In genomic region chr6:125791151-125791819, GRCh38 we compare ENCODE assay signal across 8 cellular contexts. TPM values are rescaled to one million over a fixed set of nuclear protein-coding genes. Genes with fewer than 3 reads are reported as not detected.
DNase-seq lines count a peak whose midpoint lies in the region; ATAC-seq and TF ChIP-seq lines count a peak whose summit lies in the region.

No MANE protein-coding gene starts in this region.

- no peak overlapping the region for H2BK15ac ChIP-seq in neuronal stem cell (ENCODE audit: low read length)

- peak; percentile 88 for TF ChIP-seq CTCF in OCI-LY7 (conservative IDR thresholded peaks at IDR 0.05; ENCODE audit: low read length)

- H3K79me1 ChIP-seq in neuronal stem cell (ENCODE audit: low read depth, low read length) = peaks cover 2% of the 10 kb centered on the region

- peak overlapping the region; percentile 95 for H2BK5ac ChIP-seq in neuronal stem cell (ENCODE audit: low read length)

- CTCF ChIA-PET in OCI-LY7 (lab: Charles Lee; ENCODE audit: unreplicated experiment) = interaction anchor here (0.9 to 4.0 kb wide), 6 partner anchors 10 to 165 kb away, joined by 3 to 29 read pairs (median 6); partner anchors contain the start of gene HINT3

- H2AK5ac ChIP-seq in neuronal stem cell (ENCODE audit: low read depth, low read length) = no peak overlapping the region

- peak overlapping the region; percentile 85; the same call in 1 of the 2 replicates for H2AFZ ChIP-seq in OCI-LY7 (ENCODE audit: low read length)
- H2AFZ ChIP-seq in neuronal stem cell (ENCODE audit: low read length) = peak overlapping the region; percentile 99

- H3K27me3 ChIP-seq in neuronal stem cell (ENCODE audit: control insufficient read depth in 3 of 3, insufficient read depth in 3 of 3, low read depth in 1 of 3, low read length in 3 of 3) = no peaks in the 10 kb centered on the region

- WGBS in neuronal stem cell (ENCODE audit: extremely low coverage in 2 of 2, insufficient read length in 2 of 2, insufficient replicate concordance in 1 of 2), 2 donors = no CpG with 5 or more reads among the region's 28 CpGs

- ATAC-seq in GM19467 (IDR thresholded peaks at IDR 0.05; ENCODE audit: unreplicated experiment) = peak; percentile 31
- ATAC-seq in HG03571 (IDR thresholded peaks at IDR 0.05; ENCODE audit: unreplicated experiment) = peak; percentile 2

- no peak overlapping the region for H4K91ac ChIP-seq in neuronal stem cell (ENCODE audit: low read depth, low read length, poor library complexity)

- peak overlapping the region; percentile 94 for H3K18ac ChIP-seq in neuronal stem cell (ENCODE audit: low read length)

- H3K14ac ChIP-seq in neuronal stem cell (ENCODE audit: low read length) = no peak overlapping the region

- intact Hi-C loops in OCI-LY7 (cut with micrococcal nuclease; ENCODE audit: unreplicated experiment) = loop anchor here (1.0 to 10.0 kb wide), 4 partner anchors 66 to 1554 kb away; partner anchors contain the start of genes ECHDC1 and HINT3

- no peak overlapping the region for H3K4ac ChIP-seq in neuronal stem cell (ENCODE audit: low read length)

- H3K9ac ChIP-seq in neuronal stem cell (ENCODE audit: low read depth, low read length, poor library complexity) = peak overlapping the region; percentile 91

- H3K4me2 ChIP-seq in OCI-LY7 (ENCODE audit: low read length) = peak overlapping the region; percentile 96
- peak overlapping the region; percentile 72 for H3K4me2 ChIP-seq in neuronal stem cell (ENCODE audit: insufficient read depth, low read length, poor library complexity, severe bottlenecking)

- H3K4me1 ChIP-seq in OCI-LY7 (ENCODE audit: insufficient read depth, low read length, poor library complexity, severe bottlenecking) (peaks cover 68% of the 10 kb centered on the region), neuronal stem cell (ENCODE audit: control insufficient read depth in 2 of 2, insufficient read depth in 1 of 2, low read depth in 1 of 2, low read length in 2 of 2) (peaks cover 5 to 6% of the 10 kb centered on the region in 2 donors)

- H3K4me3 ChIP-seq in OCI-LY7 (ENCODE audit: low read depth, low read length, poor library complexity, severe bottlenecking) (peak overlapping the region; percentile 96), neuronal stem cell (ENCODE audit: low read length in 2 of 2) (peak overlapping the region; percentile 66 to 95)

- no peaks in the 10 kb centered on the region for H3K9me3 ChIP-seq in OCI-LY7 (ENCODE audit: low read length)
- H3K9me3 ChIP-seq in neuronal stem cell (replicated peaks in 1 of 2; ENCODE audit: control insufficient read depth in 2 of 2, insufficient read depth in 1 of 2, low read depth in 1 of 2, low read length in 2 of 2) = no peaks in the 10 kb centered on the region

- no peak overlapping the region for H4K8ac ChIP-seq in neuronal stem cell (ENCODE audit: low read depth, low read length)

- no peaks in the 10 kb centered on the region; the same call in 1 of the 2 replicates for H4K20me1 ChIP-seq in OCI-LY7 (ENCODE audit: insufficient read depth, low read length)

- BruUV-seq in OCI-LY7 (replicated peaks; lab: Mats Ljungman, UMichigan) = no TSS peak

- H3K36me3 ChIP-seq in OCI-LY7 (ENCODE audit: insufficient read depth, low read length) (peaks cover 17% of the 10 kb centered on the region), neuronal stem cell (replicated peaks in 1 of 2; ENCODE audit: control insufficient read depth in 2 of 2, insufficient read depth in 2 of 2, low read length in 2 of 2) (no peaks in the 10 kb centered on the region)

- H3K27ac ChIP-seq in OCI-LY7 (ENCODE audit: low read depth, low read length, poor library complexity, severe bottlenecking) (peak overlapping the region; percentile 84), neuronal stem cell (replicated peaks; ENCODE audit: low read length) (no peak overlapping the region)

- POLR2A ChIA-PET in OCI-LY7 (lab: Charles Lee) = interaction anchor here (0.5 to 8.5 kb wide), 22 partner anchors 8 to 445 kb away, joined by 3 to 106 read pairs (median 5); partner anchors contain the start of genes HINT3 and TRMT11

- H2BK12ac ChIP-seq in neuronal stem cell (ENCODE audit: low read length) = no peak overlapping the region

- DNase-seq in DMS79 (lab: John Stamatoyannopoulos, UW) = peak; percentile 21
- peak; percentile 76 for DNase-seq in OCI-LY7 (ENCODE audit: low spot score)
- DNase-seq in activated naive CD4-positive, alpha-beta T cell treated with Interleukin-2 at 50 U/mL for 16 hours = peak; percentile 51
- DNase-seq in germinal center (ENCODE audit: low spot score) = peak; percentile 60
- no peak for DNase-seq in neuronal stem cell (ENCODE audit: low spot score)
- no peak for DNase-seq in T1000 (lab: John Stamatoyannopoulos, UW)

- H2BK120ac ChIP-seq in neuronal stem cell (ENCODE audit: low read depth, low read length) = peak overlapping the region; percentile 81

- no peaks in the 10 kb centered on the region for H3K9me2 ChIP-seq in OCI-LY7 (ENCODE audit: insufficient read depth, low read length)

- H3K23ac ChIP-seq in neuronal stem cell (ENCODE audit: low read depth, low read length, poor library complexity) = peak overlapping the region; percentile 93

- H3K79me2 ChIP-seq in OCI-LY7 (ENCODE audit: insufficient read depth, low read depth, low read length) = peaks cover 53% of the 10 kb centered on the region

RNA-seq across cellular contexts. Expression of gene NCOA7, which starts 0.5 kb away (rescaled TPM):
- 14.8 and 18.1 TPM in 2 replicates for total RNA-seq in OCI-LY7 (2014; rRNA removed; shearing (Covaris generic))
- total RNA-seq in OCI-LY7 (2022) = 49.0 and 52.2 TPM in 2 replicates
- 3.4 TPM for polyA plus RNA-seq in neuronal stem cell (2013, experiment 1 of 2)
- polyA plus RNA-seq in neuronal stem cell (2013, experiment 2 of 2) = 4.0 TPM

RNA-seq across cellular contexts. Expression of gene HEY2, which starts 41.9 kb away (rescaled TPM):
- total RNA-seq in OCI-LY7 (2014; rRNA removed; shearing (Covaris generic)) = 0.23 and 0.32 TPM in 2 replicates
- 1.3 and 2.0 TPM in 2 replicates for total RNA-seq in OCI-LY7 (2022)
- polyA plus RNA-seq in neuronal stem cell (2013, experiment 1 of 2) = 0.36 TPM
- polyA plus RNA-seq in neuronal stem cell (2013, experiment 2 of 2) = 0.25 TPM

Comparison
In these comparisons a context has a peak if more than half of its experiments do, and no peak if none do; other contexts are left out.
1. DNase-seq: peak in DMS79 (single experiment), OCI-LY7 (single experiment), activated naive CD4-positive, alpha-beta T cell treated with Interleukin-2 at 50 U/mL for 16 hours (single experiment) and germinal center (single experiment); none in neuronal stem cell (single experiment) and T1000 (single experiment).